Comparison of ENCODE assay signal across 8 cellular contexts in the genomic region with DNA sequence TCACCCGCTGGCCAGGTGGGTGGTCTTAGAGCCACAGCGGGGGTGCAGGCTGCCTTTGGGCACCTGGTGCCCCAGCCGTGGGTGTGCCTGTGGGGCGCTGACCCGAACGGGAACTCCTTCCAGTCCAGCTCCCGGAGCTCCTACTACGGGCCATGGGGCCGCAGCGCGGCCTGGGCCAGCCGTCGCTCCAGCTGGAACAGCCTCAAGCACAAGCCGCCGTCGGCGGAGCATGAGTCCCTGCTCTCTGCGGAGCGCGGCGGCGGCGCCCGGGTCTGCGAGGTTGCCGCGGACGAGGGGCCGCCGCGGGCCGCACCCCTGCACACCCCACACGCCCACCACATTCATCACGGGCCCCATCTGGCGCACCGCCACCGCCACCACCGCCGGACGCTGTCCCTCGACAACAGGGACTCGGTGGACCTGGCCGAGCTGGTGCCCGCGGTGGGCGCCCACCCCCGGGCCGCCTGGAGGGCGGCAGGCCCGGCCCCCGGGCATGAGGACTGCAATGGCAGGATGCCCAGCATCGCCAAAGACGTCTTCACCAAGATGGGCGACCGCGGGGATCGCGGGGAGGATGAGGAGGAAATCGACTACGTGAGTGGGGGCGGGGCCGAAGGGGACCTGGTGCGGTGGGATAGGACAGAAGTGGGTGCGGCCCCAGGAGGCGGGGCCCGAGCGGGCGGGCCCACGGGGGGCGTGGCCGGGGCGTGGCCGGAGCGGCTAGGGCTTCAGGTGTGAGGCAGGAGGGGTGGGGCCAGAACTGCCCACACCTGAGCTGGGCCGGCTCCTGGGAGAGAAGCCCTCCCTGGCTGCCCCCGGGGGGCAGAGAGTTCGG.
A peak's percentile ranks its signal among the peaks of the same experiment; 100 is the strongest.
DNase-seq lines count a peak whose midpoint lies in the region; ATAC-seq and TF ChIP-seq lines count a peak whose summit lies in the region.

No MANE protein-coding gene starts in this region.

- peaks cover 20% of the 10 kb centered on the region for H3K27me3 Mint-ChIP-seq in activated T-helper 2 cell treated with anti-CD3 and anti-CD28 coated beads, Interferon-gamma antibody, Interleukin-2, Interleukin-4, amounts not matched to agents 10 μg/mL and 5 μg/mL and 100 μg/mL, durations not matched to agents 14 hours and 24 hours and 36 hours (ENCODE audit: low read depth)
- peaks cover 28% of the 10 kb centered on the region for H3K27me3 Mint-ChIP-seq in memory B cell

- H3K4me1 Mint-ChIP-seq in activated T-helper 2 cell treated with anti-CD3 and anti-CD28 coated beads, Interferon-gamma antibody, Interleukin-2, Interleukin-4, amounts not matched to agents 10 μg/mL and 5 μg/mL and 100 μg/mL, durations not matched to agents 14 hours and 24 hours and 36 hours (ENCODE audit: low read depth): peaks cover 34% of the 10 kb centered on the region
- peaks cover 18% of the 10 kb centered on the region for H3K4me1 Mint-ChIP-seq in memory B cell

- no peak for TF ChIP-seq CTCF in Peyer's patch (IDR thresholded peaks at IDR 0.05)

- ATAC-seq in memory B cell (ENCODE audit: low read depth) (peak; percentile 70), HG03039 (IDR thresholded peaks at IDR 0.05; ENCODE audit: unreplicated experiment) (no peak), GM18502 (IDR thresholded peaks at IDR 0.05; ENCODE audit: poor library complexity, unreplicated experiment) (no peak)

- H3K4me3 Mint-ChIP-seq in activated T-helper 2 cell treated with anti-CD3 and anti-CD28 coated beads, Interferon-gamma antibody, Interleukin-2, Interleukin-4, amounts not matched to agents 10 μg/mL and 5 μg/mL and 100 μg/mL, durations not matched to agents 14 hours and 24 hours and 36 hours (ENCODE audit: low read depth): peak overlapping the region; percentile 64
- H3K4me3 Mint-ChIP-seq in memory B cell: peak overlapping the region; percentile 76

- peaks cover 0 to 21% of the 10 kb centered on the region in 2 donors for H3K27me3 ChIP-seq in Peyer's patch

- no peak overlapping the region for H3K27ac Mint-ChIP-seq in activated T-helper 2 cell treated with anti-CD3 and anti-CD28 coated beads, Interferon-gamma antibody, Interleukin-2, Interleukin-4, amounts not matched to agents 10 μg/mL and 5 μg/mL and 100 μg/mL, durations not matched to agents 14 hours and 24 hours and 36 hours
- no peak overlapping the region for H3K27ac Mint-ChIP-seq in memory B cell

- peaks cover 0 to 23% (median 15%) of the 10 kb centered on the region in 4 donors for H3K4me1 ChIP-seq in Peyer's patch

- H3K36me3 ChIP-seq in Peyer's patch: no peaks in the 10 kb centered on the region

- no peaks in the 10 kb centered on the region for H3K36me3 Mint-ChIP-seq in activated T-helper 2 cell treated with anti-CD3 and anti-CD28 coated beads, Interferon-gamma antibody, Interleukin-2, Interleukin-4, amounts not matched to agents 10 μg/mL and 5 μg/mL and 100 μg/mL, durations not matched to agents 14 hours and 24 hours and 36 hours (ENCODE audit: low read depth)
- no peaks in the 10 kb centered on the region for H3K36me3 Mint-ChIP-seq in memory B cell

- peak overlapping the region in 1 of 4 donors; percentile 46 for H3K27ac ChIP-seq in Peyer's patch

- no peak for TF ChIP-seq POLR2A in Peyer's patch (IDR thresholded peaks at IDR 0.05)

- intact Hi-C loops in activated T-helper 2 cell treated with anti-CD3 and anti-CD28 coated beads, Interferon-gamma antibody, Interleukin-2, Interleukin-4, amounts not matched to agents 10 μg/mL and 5 μg/mL and 100 μg/mL, durations not matched to agents 14 hours and 24 hours and 36 hours (cut with micrococcal nuclease): no loop called here

- H3K4me3 ChIP-seq in Peyer's patch: peak overlapping the region; percentile 32 to 49 (median 37)

- H3K9me3 ChIP-seq in Peyer's patch: no peaks in the 10 kb centered on the region

- DNase-seq in Peyer's patch (peak; percentile 71 to 84 (median 74)), memory B cell (ENCODE audit: low spot score in 2 of 2) (peak; percentile 32 to 37), hippocampal formation (lab: John Stamatoyannopoulos, UW) (no peak), RPMI8226 (no peak)
- peak; percentile 73 for DNase-seq in activated T-helper 2 cell treated with anti-CD3 and anti-CD28 coated beads, Interferon-gamma antibody, Interleukin-2, Interleukin-4, amounts not matched to agents 10 μg/mL and 5 μg/mL and 100 μg/mL, durations not matched to agents 14 hours and 24 hours and 36 hours (ENCODE audit: low spot score)
- peak; percentile 82 to 90 (median 85) for DNase-seq in stimulated activated naive CD4-positive, alpha-beta T cell (lab: John Stamatoyannopoulos, UW)

- H3K9me3 Mint-ChIP-seq in activated T-helper 2 cell treated with anti-CD3 and anti-CD28 coated beads, Interferon-gamma antibody, Interleukin-2, Interleukin-4, amounts not matched to agents 10 μg/mL and 5 μg/mL and 100 μg/mL, durations not matched to agents 14 hours and 24 hours and 36 hours: no peaks in the 10 kb centered on the region
- no peaks in the 10 kb centered on the region for H3K9me3 Mint-ChIP-seq in memory B cell

Comparison
In these comparisons a context has a peak if more than half of its experiments do, and no peak if none do; other contexts are left out.
1. DNase-seq: peak in Peyer's patch (3 of 3), activated T-helper 2 cell treated with anti-CD3 and anti-CD28 coated beads, Interferon-gamma antibody, Interleukin-2, Interleukin-4, amounts not matched to agents 10 μg/mL and 5 μg/mL and 100 μg/mL, durations not matched to agents 14 hours and 24 hours and 36 hours (single experiment), memory B cell (2 of 2) and stimulated activated naive CD4-positive, alpha-beta T cell (6 of 6); none in hippocampal formation (0 of 2) and RPMI8226 (single experiment).